In the genomic region with DNA sequence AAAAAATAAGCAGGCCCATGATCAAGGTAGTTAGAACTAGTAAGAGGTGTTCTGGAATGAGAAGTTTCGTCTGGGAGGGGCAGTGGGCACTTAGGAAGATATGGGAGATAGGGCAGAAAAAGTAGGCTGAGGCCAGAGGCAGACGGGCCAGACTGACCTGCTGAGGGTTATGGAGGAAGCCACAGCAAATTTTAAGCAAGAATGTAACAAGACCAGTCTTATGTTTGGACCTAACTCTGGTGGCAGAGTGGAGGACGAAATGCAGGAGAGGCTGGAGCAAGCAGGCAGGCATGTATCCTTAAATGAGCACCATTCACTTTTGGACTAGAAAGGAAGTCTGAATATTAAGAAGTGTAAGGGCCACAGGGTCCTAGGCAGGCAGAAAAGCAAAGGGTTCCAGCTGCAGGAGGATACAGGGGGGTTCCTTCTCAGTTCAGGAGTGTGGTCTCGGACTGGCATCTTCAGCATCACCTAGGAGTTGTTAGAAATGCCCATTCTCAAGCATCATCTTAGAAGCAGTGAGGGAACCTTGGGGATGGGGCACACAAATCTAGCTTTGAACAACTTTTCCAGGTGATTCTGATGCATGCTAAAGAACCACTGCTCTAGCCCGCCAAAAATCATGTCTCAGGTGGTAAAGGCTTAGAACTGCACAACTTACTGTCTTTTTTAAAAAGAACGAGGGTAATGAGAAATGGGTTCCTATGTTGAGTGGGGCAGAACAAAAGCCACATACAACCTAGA, we compare ENCODE assay signal across 1 cellular context.
TF ChIP-seq lines count a peak whose summit lies in the region.

No MANE protein-coding gene starts in this region.

TF ChIP-seq in HepG2, 621 proteins besides CTCF, POLR2A, EP300 and RAD21:
- TF ChIP-seq, protein P1, sequence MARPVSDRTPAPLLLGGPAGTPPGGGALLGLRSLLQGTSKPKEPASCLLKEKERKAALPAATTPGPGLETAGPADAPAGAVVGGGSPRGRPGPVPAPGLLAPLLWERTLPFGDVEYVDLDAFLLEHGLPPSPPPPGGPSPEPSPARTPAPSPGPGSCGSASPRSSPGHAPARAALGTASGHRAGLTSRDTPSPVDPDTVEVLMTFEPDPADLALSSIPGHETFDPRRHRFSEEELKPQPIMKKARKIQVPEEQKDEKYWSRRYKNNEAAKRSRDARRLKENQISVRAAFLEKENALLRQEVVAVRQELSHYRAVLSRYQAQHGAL (CRISPR knock-in tag; IDR thresholded peaks at IDR 0.05; ENCODE audit: not compliant biosample characterization), result peak; percentile 8
- TF ChIP-seq FOXA1 (IDR thresholded peaks at IDR 0.05) (no peak), FOXA1 (CRISPR knock-in tag; IDR thresholded peaks at IDR 0.05) (no peak), ZBTB21 (CRISPR knock-in tag; IDR thresholded peaks at IDR 0.05) (no peak), HMGA1 (CRISPR knock-in tag; conservative IDR thresholded peaks at IDR 0.05) (no peak)
- TF ChIP-seq, protein P2, sequence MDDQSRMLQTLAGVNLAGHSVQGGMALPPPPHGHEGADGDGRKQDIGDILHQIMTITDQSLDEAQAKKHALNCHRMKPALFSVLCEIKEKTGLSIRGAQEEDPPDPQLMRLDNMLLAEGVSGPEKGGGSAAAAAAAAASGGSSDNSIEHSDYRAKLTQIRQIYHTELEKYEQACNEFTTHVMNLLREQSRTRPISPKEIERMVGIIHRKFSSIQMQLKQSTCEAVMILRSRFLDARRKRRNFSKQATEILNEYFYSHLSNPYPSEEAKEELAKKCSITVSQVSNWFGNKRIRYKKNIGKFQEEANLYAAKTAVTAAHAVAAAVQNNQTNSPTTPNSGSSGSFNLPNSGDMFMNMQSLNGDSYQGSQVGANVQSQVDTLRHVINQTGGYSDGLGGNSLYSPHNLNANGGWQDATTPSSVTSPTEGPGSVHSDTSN (CRISPR knock-in tag; IDR thresholded peaks at IDR 0.05; ENCODE audit: borderline replicate concordance), result no peak
- TF ChIP-seq, protein P3, sequence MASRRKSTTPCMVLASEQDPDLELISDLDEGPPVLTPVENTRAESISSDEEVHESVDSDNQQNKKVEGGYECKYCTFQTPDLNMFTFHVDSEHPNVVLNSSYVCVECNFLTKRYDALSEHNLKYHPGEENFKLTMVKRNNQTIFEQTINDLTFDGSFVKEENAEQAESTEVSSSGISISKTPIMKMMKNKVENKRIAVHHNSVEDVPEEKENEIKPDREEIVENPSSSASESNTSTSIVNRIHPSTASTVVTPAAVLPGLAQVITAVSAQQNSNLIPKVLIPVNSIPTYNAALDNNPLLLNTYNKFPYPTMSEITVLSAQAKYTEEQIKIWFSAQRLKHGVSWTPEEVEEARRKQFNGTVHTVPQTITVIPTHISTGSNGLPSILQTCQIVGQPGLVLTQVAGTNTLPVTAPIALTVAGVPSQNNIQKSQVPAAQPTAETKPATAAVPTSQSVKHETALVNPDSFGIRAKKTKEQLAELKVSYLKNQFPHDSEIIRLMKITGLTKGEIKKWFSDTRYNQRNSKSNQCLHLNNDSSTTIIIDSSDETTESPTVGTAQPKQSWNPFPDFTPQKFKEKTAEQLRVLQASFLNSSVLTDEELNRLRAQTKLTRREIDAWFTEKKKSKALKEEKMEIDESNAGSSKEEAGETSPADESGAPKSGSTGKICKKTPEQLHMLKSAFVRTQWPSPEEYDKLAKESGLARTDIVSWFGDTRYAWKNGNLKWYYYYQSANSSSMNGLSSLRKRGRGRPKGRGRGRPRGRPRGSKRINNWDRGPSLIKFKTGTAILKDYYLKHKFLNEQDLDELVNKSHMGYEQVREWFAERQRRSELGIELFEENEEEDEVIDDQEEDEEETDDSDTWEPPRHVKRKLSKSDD (CRISPR knock-in tag; IDR thresholded peaks at IDR 0.05; ENCODE audit: low read depth), result 0 out of 2 replicates have a peak, but pooled peaks have one; percentile 7
- TF ChIP-seq, protein P4, sequence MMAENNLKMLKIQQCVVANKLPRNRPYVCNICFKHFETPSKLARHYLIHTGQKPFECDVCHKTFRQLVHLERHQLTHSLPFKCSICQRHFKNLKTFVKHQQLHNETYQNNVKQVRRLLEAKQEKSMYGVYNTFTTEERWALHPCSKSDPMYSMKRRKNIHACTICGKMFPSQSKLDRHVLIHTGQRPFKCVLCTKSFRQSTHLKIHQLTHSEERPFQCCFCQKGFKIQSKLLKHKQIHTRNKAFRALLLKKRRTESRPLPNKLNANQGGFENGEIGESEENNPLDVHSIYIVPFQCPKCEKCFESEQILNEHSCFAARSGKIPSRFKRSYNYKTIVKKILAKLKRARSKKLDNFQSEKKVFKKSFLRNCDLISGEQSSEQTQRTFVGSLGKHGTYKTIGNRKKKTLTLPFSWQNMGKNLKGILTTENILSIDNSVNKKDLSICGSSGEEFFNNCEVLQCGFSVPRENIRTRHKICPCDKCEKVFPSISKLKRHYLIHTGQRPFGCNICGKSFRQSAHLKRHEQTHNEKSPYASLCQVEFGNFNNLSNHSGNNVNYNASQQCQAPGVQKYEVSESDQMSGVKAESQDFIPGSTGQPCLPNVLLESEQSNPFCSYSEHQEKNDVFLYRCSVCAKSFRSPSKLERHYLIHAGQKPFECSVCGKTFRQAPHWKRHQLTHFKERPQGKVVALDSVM (CRISPR knock-in tag; IDR thresholded peaks at IDR 0.05), result 0 out of 2 replicates have a peak, but pooled peaks have one; percentile 4
- TF ChIP-seq, protein P5, sequence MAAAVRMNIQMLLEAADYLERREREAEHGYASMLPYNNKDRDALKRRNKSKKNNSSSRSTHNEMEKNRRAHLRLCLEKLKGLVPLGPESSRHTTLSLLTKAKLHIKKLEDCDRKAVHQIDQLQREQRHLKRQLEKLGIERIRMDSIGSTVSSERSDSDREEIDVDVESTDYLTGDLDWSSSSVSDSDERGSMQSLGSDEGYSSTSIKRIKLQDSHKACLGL (CRISPR knock-in tag; IDR thresholded peaks at IDR 0.05), result no peak
